ENCODE assay signal across 10 cellular contexts in the genomic region with DNA sequence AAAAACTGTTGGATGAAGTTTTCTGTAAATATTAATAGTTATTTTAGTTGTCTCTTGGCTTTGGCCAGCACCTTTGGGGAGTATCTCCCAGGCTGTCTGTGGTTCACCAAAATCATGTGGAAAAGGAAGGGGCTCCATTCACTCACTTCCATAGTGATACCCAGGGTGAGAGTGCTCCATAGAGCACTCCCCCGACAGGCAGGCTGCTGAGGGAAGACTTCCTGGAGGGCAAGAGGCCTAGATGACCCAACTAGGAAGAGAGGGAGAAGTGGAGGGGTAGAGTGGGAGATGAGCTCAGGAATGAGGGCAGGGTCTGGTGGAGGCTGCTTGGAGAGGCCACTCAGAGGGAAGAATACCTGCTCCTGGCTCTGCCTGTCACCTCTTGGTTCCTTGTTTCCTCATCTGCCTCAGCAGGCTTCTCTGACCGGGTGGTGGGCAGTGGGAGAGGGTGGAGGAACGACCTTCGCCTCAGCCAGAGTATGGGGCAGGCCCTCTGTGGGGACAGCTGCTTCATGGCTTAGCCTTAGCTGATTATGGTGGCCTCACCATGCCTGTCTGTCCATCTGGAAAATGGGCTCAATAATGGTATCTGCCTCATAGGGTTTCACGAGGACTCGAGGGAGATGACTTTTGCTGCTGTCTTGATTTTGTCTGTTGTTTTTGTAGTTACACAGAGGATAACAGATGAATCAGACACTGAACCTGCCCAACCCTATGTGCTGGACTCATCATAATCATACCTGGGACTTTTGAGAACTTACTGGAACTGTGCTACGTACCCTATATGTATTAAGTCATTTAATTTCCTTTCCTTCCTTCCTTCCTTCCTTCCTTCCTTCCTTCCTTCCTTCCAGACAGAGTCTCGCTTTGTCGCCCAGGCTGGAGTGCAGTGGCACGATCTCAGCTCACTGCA.
"Had no signal": no experiment of that assay in that cellular context is flagged by ENCODE, and none has a peak within 500 bp of the region (broad histone marks: within the 10 kb centered on the region; RNA-seq: fewer than 3 reads in every experiment).

No MANE protein-coding gene starts in this region.

- ATAC-seq: gastrocnemius medialis had no signal

- H3K27ac ChIP-seq: dorsolateral prefrontal cortex, upper lobe of right lung had no signal

- H3K4me3 ChIP-seq: dorsolateral prefrontal cortex, gastrocnemius medialis, upper lobe of right lung had no signal

- H3K27me3 ChIP-seq: dorsolateral prefrontal cortex, gastrocnemius medialis, upper lobe of right lung had no signal

- H3K36me3 ChIP-seq: gastrocnemius medialis, upper lobe of right lung had no signal

- DNase-seq: activated CD4-positive, alpha-beta memory T cell treated with anti-CD3 and anti-CD28 coated beads, Interleukin-2, amount 10 ng/mL, durations not matched to agents 7 days and 5 days; activated CD4-positive, alpha-beta T cell treated with anti-CD3 and anti-CD28 coated beads for 1 hour; activated gamma-delta T cell treated with Interleukin-2 at 50 U/mL for 16 hours; activated naive CD8-positive, alpha-beta T cell treated with anti-CD3 and anti-CD28 coated beads for 36 hours; activated T-cell treated with anti-CD3 and anti-CD28 coated beads, Interleukin-2, amount 50 U/mL, for 48 hours; dorsolateral prefrontal cortex; gastrocnemius medialis; retina; SW 1271; upper lobe of right lung had no signal

- H3K9me3 ChIP-seq: gastrocnemius medialis, upper lobe of right lung had no signal

- H3K4me1 ChIP-seq: upper lobe of right lung had no signal
